ENCODE assay signal across 8 cellular contexts in genomic region chr11:85664561-85665481, GRCh38. TPM values are rescaled to one million over a fixed set of nuclear protein-coding genes. Genes with fewer than 3 reads are reported as not detected.
DNase-seq lines count a peak whose midpoint lies in the region; ATAC-seq and TF ChIP-seq lines count a peak whose summit lies in the region.

TSS of gene CREBZF (minus strand) at chr11:85665129. CDS start at chr11:85664875, 254 bp downstream.

- H3K4me1 Mint-ChIP-seq in endothelial cell (ENCODE audit: unreplicated experiment), result peaks cover 33% of the 10 kb centered on the region

- peak within 1 kb of the TSS; percentile 78 for H3K27ac ChIP-seq in OCI-LY3 (ENCODE audit: low read length)

- peak; percentile 92 for DNase-seq in D341Med (ENCODE audit: low spot score)
- DNase-seq in HuH-7 (ENCODE audit: low spot score), result peak; percentile 84
- DNase-seq in activated CD8-positive, alpha-beta memory T cell treated with anti-CD3 and anti-CD28 coated beads, Interleukin-2, amount 50 U/mL, for 48 hours, result peak; percentile 97
- DNase-seq in endothelial cell (ENCODE audit: low spot score), result peak; percentile 94
- peak; percentile 92 for DNase-seq in midbrain (lab: John Stamatoyannopoulos, UW)
- peak; percentile 86 to 90 for DNase-seq in stimulated activated CD8-positive, alpha-beta memory T cell treated with anti-CD3 and anti-CD28 coated beads, Interleukin-2, amount 100 ng/mL, for 1 hour (ENCODE audit: low read depth in 2 of 2)

- H4K20me1 ChIP-seq in OCI-LY3 (ENCODE audit: insufficient read depth, low read length), result peaks cover 41% of the 10 kb centered on the region

- peak within 1 kb of the TSS; percentile 85 for H3K27ac Mint-ChIP-seq in endothelial cell (ENCODE audit: unreplicated experiment)

- no peak for TF ChIP-seq CTCF in OCI-LY3 (IDR thresholded peaks at IDR 0.05; ENCODE audit: low read depth, low read length)
- no peak for TF ChIP-seq CTCF in endothelial cell (IDR thresholded peaks at IDR 0.05; ENCODE audit: unreplicated experiment)

- peak; percentile 91 for ATAC-seq in GM21515 (IDR thresholded peaks at IDR 0.05; ENCODE audit: unreplicated experiment)

- peaks cover 32% of the 10 kb centered on the region for H3K4me1 ChIP-seq in OCI-LY3 (ENCODE audit: low read length)

- no peaks in the 10 kb centered on the region for H3K9me3 ChIP-seq in OCI-LY3 (ENCODE audit: insufficient read depth, low read length)

- H2AFZ ChIP-seq in OCI-LY3 (ENCODE audit: low read depth, low read length), result peak within 1 kb of the TSS; percentile 96

- peaks cover 8% of the 10 kb centered on the region for H3K27me3 Mint-ChIP-seq in endothelial cell (ENCODE audit: unreplicated experiment)

- H3K4me3 Mint-ChIP-seq in endothelial cell (ENCODE audit: unreplicated experiment), result peak within 1 kb of the TSS; percentile 96

- peaks cover 51% of the 10 kb centered on the region for H3K79me2 ChIP-seq in OCI-LY3 (ENCODE audit: low read length)

- peaks cover 11% of the 10 kb centered on the region for H3K36me3 Mint-ChIP-seq in endothelial cell (ENCODE audit: low read depth, unreplicated experiment)

- H3K36me3 ChIP-seq in OCI-LY3 (replicated peaks; ENCODE audit: low read depth, low read length), result peaks cover 39% of the 10 kb centered on the region

- peak within 1 kb of the TSS; percentile 98 for H3K4me2 ChIP-seq in OCI-LY3 (ENCODE audit: low read length)

- peak within 1 kb of the TSS; percentile 90 for H3K4me3 ChIP-seq in OCI-LY3 (ENCODE audit: low read length)

- no peaks in the 10 kb centered on the region for H3K27me3 ChIP-seq in OCI-LY3 (ENCODE audit: low read depth, low read length)

- H3K9ac ChIP-seq in OCI-LY3 (ENCODE audit: low read length), result peak within 1 kb of the TSS; percentile 95

- H3K9me3 Mint-ChIP-seq in endothelial cell (ENCODE audit: unreplicated experiment), result no peaks in the 10 kb centered on the region

RNA-seq across cellular contexts. Expression of gene CREBZF, which starts in this region (rescaled TPM):
- total RNA-seq in endothelial cell (ENCODE audit: unreplicated experiment), result 49.0 TPM

Comparison
In these comparisons a context has a peak if more than half of its experiments do, and no peak if none do; other contexts are left out.
1. Peak in every context shown above with its lines: DNase-seq, ATAC-seq, H3K4me3 ChIP-seq and H3K27ac ChIP-seq.